8 cellular contexts compared by ENCODE assay signal in genomic region chr13:31043891-31044657, GRCh38.
DNase-seq lines count a peak whose midpoint lies in the region; ATAC-seq and TF ChIP-seq lines count a peak whose summit lies in the region.

No MANE protein-coding gene starts in this region.

- no peak overlapping the region for H3K4me3 ChIP-seq in CD8-positive, alpha-beta memory T cell (ENCODE audit: low read length)

- peaks cover 40% of the 10 kb centered on the region for H3K4me1 ChIP-seq in CD8-positive, alpha-beta memory T cell (ENCODE audit: insufficient read depth, low read length)

- POLR2A ChIA-PET in CD8-positive, alpha-beta memory T cell (lab: Charles Lee) = no interaction called here

- peak overlapping the region in 4 of 7 donors; percentile 6 to 34 (median 24) for H3K4me3 Mint-ChIP-seq in CD8-positive, alpha-beta memory T cell
- H3K4me3 Mint-ChIP-seq in effector memory CD8-positive, alpha-beta T cell = peak overlapping the region; percentile 3 to 48
- H3K4me3 Mint-ChIP-seq in mesothelial cell of epicardium = no peak overlapping the region

- CTCF ChIA-PET in CD8-positive, alpha-beta memory T cell (lab: Charles Lee) = interaction anchor here (0.5 to 3.0 kb wide), 13 partner anchors 10 to 231 kb away, joined by 3 to 12 read pairs (median 4); no protein-coding TSS in a partner anchor

- H3K27me3 ChIP-seq in CD8-positive, alpha-beta memory T cell (ENCODE audit: insufficient read depth, low read length, poor library complexity, severe bottlenecking) = no peaks in the 10 kb centered on the region

- no peaks in the 10 kb centered on the region for H3K9me3 Mint-ChIP-seq in CD8-positive, alpha-beta memory T cell
- no peaks in the 10 kb centered on the region for H3K9me3 Mint-ChIP-seq in effector memory CD8-positive, alpha-beta T cell
- H3K9me3 Mint-ChIP-seq in mesothelial cell of epicardium = peaks cover 6% of the 10 kb centered on the region

- peaks cover 7 to 29% of the 10 kb centered on the region in 2 donors for H3K27me3 Mint-ChIP-seq in CD8-positive, alpha-beta memory T cell
- peaks cover 7 to 27% of the 10 kb centered on the region in 2 donors for H3K27me3 Mint-ChIP-seq in effector memory CD8-positive, alpha-beta T cell
- no peaks in the 10 kb centered on the region for H3K27me3 Mint-ChIP-seq in mesothelial cell of epicardium (ENCODE audit: low read depth)

- no peaks in the 10 kb centered on the region for H3K9me3 ChIP-seq in CD8-positive, alpha-beta memory T cell (ENCODE audit: low read length)

- peak; percentile 62 to 85 (median 64) for DNase-seq in CD8-positive, alpha-beta memory T cell
- DNase-seq in NOMO-1 (lab: John Stamatoyannopoulos, UW; ENCODE audit: unreplicated experiment in 2 of 2) (peak; percentile 85 to 90), mesothelial cell of epicardium (ENCODE audit: low spot score in 2 of 2, unreplicated experiment in 2 of 2) (peak; percentile 61 to 87)
- DNase-seq in activated CD8-positive, alpha-beta memory T cell treated with anti-CD3 and anti-CD28 coated beads for 24 hours = peak; percentile 90
- DNase-seq in effector memory CD8-positive, alpha-beta T cell = peak; percentile 73 to 80 (median 77)
- peak; percentile 39 to 69 for DNase-seq in stimulated activated CD8-positive, alpha-beta memory T cell treated with anti-CD3 and anti-CD28 coated beads, Interleukin-4, amount 100 ng/mL, for 1 hour (ENCODE audit: low read depth in 2 of 2, low spot score in 1 of 2)

- ATAC-seq in GM19463 (IDR thresholded peaks at IDR 0.05; ENCODE audit: unreplicated experiment) (peak; percentile 58), HG03565 (IDR thresholded peaks at IDR 0.05; ENCODE audit: unreplicated experiment) (peak; percentile 84)
- ATAC-seq in effector memory CD8-positive, alpha-beta T cell (replicated peaks) = peak; percentile 88

- peak overlapping the region in 6 of 8 donors; percentile 1 to 37 (median 18) for H3K27ac Mint-ChIP-seq in CD8-positive, alpha-beta memory T cell
- peak overlapping the region in 1 of 2 donors; percentile 84 for H3K27ac Mint-ChIP-seq in effector memory CD8-positive, alpha-beta T cell
- no peak overlapping the region for H3K27ac Mint-ChIP-seq in mesothelial cell of epicardium

- no peaks in the 10 kb centered on the region for H3K36me3 ChIP-seq in CD8-positive, alpha-beta memory T cell (ENCODE audit: insufficient read depth, low read length)

- H3K4me1 Mint-ChIP-seq in CD8-positive, alpha-beta memory T cell = peaks cover 17 to 53% (median 31%) of the 10 kb centered on the region in 3 donors
- peaks cover 24 to 36% of the 10 kb centered on the region in 2 donors for H3K4me1 Mint-ChIP-seq in effector memory CD8-positive, alpha-beta T cell (ENCODE audit: low read depth in 2 of 2)
- peaks cover 10% of the 10 kb centered on the region for H3K4me1 Mint-ChIP-seq in mesothelial cell of epicardium

- H3K36me3 Mint-ChIP-seq in CD8-positive, alpha-beta memory T cell = no peaks in the 10 kb centered on the region
- peaks cover 2% of the 10 kb centered on the region for H3K36me3 Mint-ChIP-seq in effector memory CD8-positive, alpha-beta T cell (ENCODE audit: insufficient read depth)
- H3K36me3 Mint-ChIP-seq in mesothelial cell of epicardium = no peaks in the 10 kb centered on the region

- peak; percentile 98 for TF ChIP-seq CTCF in mesothelial cell of epicardium (IDR thresholded peaks at IDR 0.05; ENCODE audit: unreplicated experiment)

- H3K27ac ChIP-seq in CD8-positive, alpha-beta memory T cell (ENCODE audit: low read depth, low read length) = no peak overlapping the region
